ENCODE assay signal across 3 cellular contexts in genomic region chr2:109021895-109022300, GRCh38.
TF ChIP-seq lines count a peak whose summit lies in the region.

No MANE protein-coding gene starts in this region.

TF ChIP-seq in GM23338, 12 proteins besides CTCF, POLR2A, EP300 and RAD21 (continues in another document):
- TF ChIP-seq JUNB (IDR thresholded peaks at IDR 0.05; ENCODE audit: unreplicated experiment) (no peak), ZNF114 (CRISPR knock-in tag; IDR thresholded peaks at IDR 0.05) (no peak), ZNF462 (CRISPR knock-in tag; IDR thresholded peaks at IDR 0.05) (no peak), EZH2phosphoT487 (IDR thresholded peaks at IDR 0.05; ENCODE audit: unreplicated experiment) (no peak), EZH2 (IDR thresholded peaks at IDR 0.05; ENCODE audit: low read depth, unreplicated experiment) (no peak)

TF ChIP-seq in H1, 55 proteins besides CTCF, POLR2A, EP300 and RAD21:
- TF ChIP-seq TEAD4 (IDR thresholded peaks at IDR 0.05; ENCODE audit: low read depth, low read length) = no peak
- TF ChIP-seq EGR1 (IDR thresholded peaks at IDR 0.05; ENCODE audit: borderline replicate concordance, low read depth, low read length) = no peak
- TF ChIP-seq ATF3 (IDR thresholded peaks at IDR 0.05; ENCODE audit: insufficient read depth, low read depth, low read length) = no peak
- no peak for TF ChIP-seq JUND (IDR thresholded peaks at IDR 0.05; ENCODE audit: low read length)
- no peak for TF ChIP-seq ASH2L (IDR thresholded peaks at IDR 0.05; ENCODE audit: low read length)
- no peak for TF ChIP-seq CEBPB (IDR thresholded peaks at IDR 0.05; ENCODE audit: low read depth, low read length)
- TF ChIP-seq MAX (IDR thresholded peaks at IDR 0.05) = no peak
- TF ChIP-seq GABPA (IDR thresholded peaks at IDR 0.05; ENCODE audit: borderline replicate concordance, insufficient read depth, low read length) = no peak
- no peak for TF ChIP-seq BCL11A (IDR thresholded peaks at IDR 0.05; ENCODE audit: low read depth in 2 of 2, low read length in 2 of 2)
- TF ChIP-seq MAFK (IDR thresholded peaks at IDR 0.05; ENCODE audit: low read depth, low read length) = no peak
- TF ChIP-seq TAF1 (IDR thresholded peaks at IDR 0.05; ENCODE audit: low read depth, low read length) = no peak
- no peak for TF ChIP-seq POU5F1 (IDR thresholded peaks at IDR 0.05; ENCODE audit: low read depth, low read length)
- no peak for TF ChIP-seq SP2 (IDR thresholded peaks at IDR 0.05; ENCODE audit: low read length)
- no peak for TF ChIP-seq KDM5A (IDR thresholded peaks at IDR 0.05; ENCODE audit: low read length)
- TF ChIP-seq RXRA (IDR thresholded peaks at IDR 0.05; ENCODE audit: insufficient read depth, low read depth, low read length) = no peak
- no peak for TF ChIP-seq SRF (IDR thresholded peaks at IDR 0.05; ENCODE audit: low read depth, low read length)
- TF ChIP-seq CHD2 (IDR thresholded peaks at IDR 0.05; ENCODE audit: low read length) = no peak
- no peak for TF ChIP-seq CREB1 (IDR thresholded peaks at IDR 0.05)

TF ChIP-seq in liver, 16 proteins besides CTCF, POLR2A, EP300 and RAD21:
- TF ChIP-seq JUND (IDR thresholded peaks at IDR 0.05) (peak; percentile 77 to 91), REST (IDR thresholded peaks at IDR 0.05) (peak; percentile 92), FOXA2 (IDR thresholded peaks at IDR 0.05) (peak; percentile 79), HNF4A (conservative IDR thresholded peaks at IDR 0.05) (peak; percentile 92 to 95), MAX (IDR thresholded peaks at IDR 0.05) (peak; percentile 97), RXRA (IDR thresholded peaks at IDR 0.05) (peak; percentile 95 to 99), ATF3 (IDR thresholded peaks at IDR 0.05) (peak; percentile 70), YY1 (IDR thresholded peaks at IDR 0.05) (peak; percentile 60), EGR1 (IDR thresholded peaks at IDR 0.05; ENCODE audit: low read depth in 2 of 2) (peak in 1 of 2 donors; percentile 76), FOXA1 (IDR thresholded peaks at IDR 0.05) (peak; percentile 62), HNF4G (IDR thresholded peaks at IDR 0.05) (peak; percentile 65), NR2F2 (IDR thresholded peaks at IDR 0.05) (no peak), TAF1 (conservative IDR thresholded peaks at IDR 0.05) (no peak), SP1 (IDR thresholded peaks at IDR 0.05) (peak; percentile 98), ZBTB33 (IDR thresholded peaks at IDR 0.05) (peak; percentile 81), GABPA (IDR thresholded peaks at IDR 0.05 in 1 of 2, conservative IDR thresholded peaks at IDR 0.05 in 1 of 2) (peak in 1 of 2 donors; percentile 40)
